Comparison of ENCODE assay signal across 9 cellular contexts in genomic region chr16:69396187-69397061, GRCh38. TPM values are rescaled to one million over a fixed set of nuclear protein-coding genes. Genes with fewer than 3 reads are reported as not detected.
DNase-seq lines count a peak whose midpoint lies in the region; ATAC-seq and TF ChIP-seq lines count a peak whose summit lies in the region.
"Had no signal": no experiment of that assay in that cellular context is flagged by ENCODE, and none has a peak within 500 bp of the region (broad histone marks: within the 10 kb centered on the region; RNA-seq: fewer than 3 reads in every experiment).

No MANE protein-coding gene starts in this region.

- no peaks in the 10 kb centered on the region for H3K27me3 ChIP-seq in BLaER1
- no peaks in the 10 kb centered on the region for H3K27me3 ChIP-seq in GM23338 (ENCODE audit: insufficient read depth)

- H4K20me1 ChIP-seq in BLaER1 (no peaks in the 10 kb centered on the region), GM23338 (replicated peaks; ENCODE audit: insufficient read depth) (no peaks in the 10 kb centered on the region)

- H3K36me3 ChIP-seq in BLaER1 (no peaks in the 10 kb centered on the region), GM23338 (ENCODE audit: insufficient read depth) (no peaks in the 10 kb centered on the region)

- H3K36me3 Mint-ChIP-seq in GM23338 (ENCODE audit: low read depth), result no peaks in the 10 kb centered on the region
- H3K36me3 Mint-ChIP-seq: IgD-negative memory B cell had no signal

- H3K79me2 ChIP-seq in GM23338 (replicated peaks; ENCODE audit: insufficient read depth), result no peaks in the 10 kb centered on the region

- peaks cover 10% of the 10 kb centered on the region; the same call in 2 of the 3 replicates for H3K4me1 Mint-ChIP-seq in GM23338

- ATAC-seq in GM23338, result peak; percentile 25
- no peak for ATAC-seq in GM18907 (IDR thresholded peaks at IDR 0.05; ENCODE audit: unreplicated experiment)

- no peaks in the 10 kb centered on the region for H3K9me2 ChIP-seq in GM23338 (ENCODE audit: insufficient read depth)

- TF ChIP-seq CTCF in GM23338 (conservative IDR thresholded peaks at IDR 0.05; ENCODE audit: low read depth in 2 of 2), result peak; percentile 76 to 91
- TF ChIP-seq CTCF in WI38 (IDR thresholded peaks at IDR 0.05; ENCODE audit: low read depth, low read length), result 0 out of 2 replicates have a peak, but pooled peaks have one; percentile 28
- peak; percentile 54 for TF ChIP-seq CTCF in cardiac fibroblast (IDR thresholded peaks at IDR 0.05; ENCODE audit: low read depth, low read length)

- H3K4me3 Mint-ChIP-seq in GM23338, result no peak overlapping the region

- peak overlapping the region; percentile 51 for H3K9ac ChIP-seq in BLaER1

- peaks cover 20% of the 10 kb centered on the region for H3K4me1 ChIP-seq in BLaER1
- H3K4me1 ChIP-seq in GM23338 (ENCODE audit: insufficient read depth), result peaks cover 8% of the 10 kb centered on the region; the same call in 1 of the 2 replicates

- H3K4me3 ChIP-seq in BLaER1, result no peak overlapping the region
- no peak overlapping the region for H3K4me3 ChIP-seq in GM23338
- H3K4me3 ChIP-seq in WI38 (ENCODE audit: low read depth, low read length), result peak overlapping the region; percentile 29; the same call in 1 of the 2 replicates
- H3K4me3 ChIP-seq in cardiac fibroblast (replicated peaks in 1 of 2; ENCODE audit: low read depth in 2 of 2, low read length in 2 of 2), result peak overlapping the region in 1 of 2 donors; percentile 7

- H3F3A ChIP-seq in GM23338 (replicated peaks; ENCODE audit: low read depth), result no peaks in the 10 kb centered on the region

- no peaks in the 10 kb centered on the region for H3K9me3 Mint-ChIP-seq in GM23338
- H3K9me3 Mint-ChIP-seq: IgD-negative memory B cell had no signal

- H3K9me3 ChIP-seq in BLaER1, result no peaks in the 10 kb centered on the region

- H3K27ac ChIP-seq in BLaER1 (peak overlapping the region; percentile 69), GM23338 (ENCODE audit: low read depth) (0 out of 2 replicates have a peak overlapping the region, but pooled peaks have one; percentile 5)

- H2AFZ ChIP-seq in GM23338, result peak overlapping the region; percentile 87; the same call in 1 of the 2 replicates

- H3K27ac Mint-ChIP-seq in GM23338, result peak overlapping the region; percentile 53
- H3K27ac Mint-ChIP-seq: IgD-negative memory B cell had no signal

- no peaks in the 10 kb centered on the region for H3K27me3 Mint-ChIP-seq in GM23338 (ENCODE audit: insufficient read depth, low read depth, poor library complexity)
- H3K27me3 Mint-ChIP-seq: IgD-negative memory B cell had no signal

- DNase-seq in GM23338 (ENCODE audit: low spot score) (peak; percentile 93), NCI-H2196 treated with DMSO at 0.1 percent for 48 hours (lab: John Stamatoyannopoulos, UW; ENCODE audit: unreplicated experiment) (peak; percentile 15), cardiac fibroblast (ENCODE audit: low read depth in 2 of 2) (peak; percentile 97 to 98), kidney glomerular epithelial cell (lab: John Stamatoyannopoulos, UW) (peak; percentile 99)
- peak; percentile 37 to 60 for DNase-seq in stimulated activated CD4-positive, alpha-beta T cell treated with anti-CD3 and anti-CD28 coated beads, Interleukin-15, amount 100 ng/mL, for 48 hours (ENCODE audit: low read depth in 2 of 2)

- H3K4me2 ChIP-seq in BLaER1, result peak overlapping the region; percentile 64
- no peak overlapping the region for H3K4me2 ChIP-seq in GM23338

TF ChIP-seq in GM23338, 12 proteins besides CTCF, POLR2A, EP300 and RAD21:
- no peak for TF ChIP-seq EZH2 (IDR thresholded peaks at IDR 0.05; ENCODE audit: low read depth, unreplicated experiment)
- TF ChIP-seq ZNF331 (CRISPR knock-in tag; IDR thresholded peaks at IDR 0.05; ENCODE audit: low read depth), result no peak
- peak; percentile 94 for TF ChIP-seq CREB1 (CRISPR knock-in tag; IDR thresholded peaks at IDR 0.05; ENCODE audit: low read depth)
- no peak for TF ChIP-seq REST (IDR thresholded peaks at IDR 0.05; ENCODE audit: unreplicated experiment)
- TF ChIP-seq, protein P1, sequence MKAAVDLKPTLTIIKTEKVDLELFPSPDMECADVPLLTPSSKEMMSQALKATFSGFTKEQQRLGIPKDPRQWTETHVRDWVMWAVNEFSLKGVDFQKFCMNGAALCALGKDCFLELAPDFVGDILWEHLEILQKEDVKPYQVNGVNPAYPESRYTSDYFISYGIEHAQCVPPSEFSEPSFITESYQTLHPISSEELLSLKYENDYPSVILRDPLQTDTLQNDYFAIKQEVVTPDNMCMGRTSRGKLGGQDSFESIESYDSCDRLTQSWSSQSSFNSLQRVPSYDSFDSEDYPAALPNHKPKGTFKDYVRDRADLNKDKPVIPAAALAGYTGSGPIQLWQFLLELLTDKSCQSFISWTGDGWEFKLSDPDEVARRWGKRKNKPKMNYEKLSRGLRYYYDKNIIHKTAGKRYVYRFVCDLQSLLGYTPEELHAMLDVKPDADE (IDR thresholded peaks at IDR 0.05), result no peak

RNA-seq across cellular contexts. Expression of gene TERF2, which starts 10.6 kb away (rescaled TPM):
- 28.9 and 33.0 TPM in 2 replicates for total RNA-seq in GM23338 (2014; rRNA removed; shearing (Covaris generic))
- 10.8 and 11.4 TPM in 2 replicates for polyA plus RNA-seq in GM23338 (2016; fragmentation: Nextera tagmentation; extraction: Ambion mirVana)

RNA-seq across cellular contexts. Expression of gene CYB5B, which starts 28.0 kb away (rescaled TPM):
- 65.4 and 72.0 TPM in 2 replicates for total RNA-seq in GM23338 (2014; rRNA removed; shearing (Covaris generic))
- polyA plus RNA-seq in GM23338 (2016; fragmentation: Nextera tagmentation; extraction: Ambion mirVana), result 100 and 110 TPM in 2 replicates

RNA-seq across cellular contexts. Expression of gene TMED6, which starts 44.8 kb away (rescaled TPM):
- not detected in 2 replicates for total RNA-seq in GM23338 (2014; rRNA removed; shearing (Covaris generic))
- 0.29 and 1.3 TPM in 2 replicates for polyA plus RNA-seq in GM23338 (2016; fragmentation: Nextera tagmentation; extraction: Ambion mirVana)
- polyA plus RNA-seq: IgD-negative memory B cell had no signal

RNA-seq across cellular contexts. Expression of gene NIP7, which starts 56.9 kb away (rescaled TPM):
- 30.4 and 32.7 TPM in 2 replicates for total RNA-seq in GM23338 (2014; rRNA removed; shearing (Covaris generic))
- polyA plus RNA-seq in GM23338 (2016; fragmentation: Nextera tagmentation; extraction: Ambion mirVana), result 42.9 and 47.4 TPM in 2 replicates

RNA-seq across cellular contexts. Expression of gene COG8, which starts 57.1 kb away (rescaled TPM):
- 55.7 and 79.9 TPM in 2 replicates for total RNA-seq in GM23338 (2014; rRNA removed; shearing (Covaris generic))
- polyA plus RNA-seq in GM23338 (2016; fragmentation: Nextera tagmentation; extraction: Ambion mirVana), result 18.2 and 21.4 TPM in 2 replicates

Comparison
In these comparisons a context has a peak if more than half of its experiments do, and no peak if none do; other contexts are left out.
1. DNase-seq: peak in every context shown above with its lines; median percentile 99 in kidney glomerular epithelial cell; 98 in cardiac fibroblast; 93 in GM23338; 48 in stimulated activated CD4-positive, alpha-beta T cell treated with anti-CD3 and anti-CD28 coated beads, Interleukin-15, amount 100 ng/mL, for 48 hours; 15 in NCI-H2196 treated with DMSO at 0.1 percent for 48 hours.
2. CTCF ChIP-seq: peak in every context shown above with its lines; median percentile 84 in GM23338; 54 in cardiac fibroblast; 28 in WI38.